1 cellular context compared by ENCODE assay signal in the genomic region with DNA sequence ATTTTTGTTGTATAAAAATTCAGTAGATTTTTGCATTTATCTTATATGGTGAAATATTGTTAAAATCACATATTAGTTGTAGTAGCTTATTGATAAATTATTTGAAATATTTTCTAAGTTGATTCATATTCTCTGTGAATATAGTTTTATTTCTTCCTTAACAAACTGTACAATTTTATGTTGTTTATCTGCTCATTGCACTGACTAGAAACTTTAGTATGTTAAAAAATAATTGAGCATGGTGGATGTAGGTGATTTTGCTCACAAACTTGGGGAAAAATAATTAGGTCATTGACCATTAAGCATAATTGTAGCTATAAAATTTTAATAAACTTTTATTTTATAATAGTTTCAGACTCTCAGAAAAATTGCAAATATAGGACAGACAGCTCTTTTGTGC.
TF ChIP-seq lines count a peak whose summit lies in the region.

No MANE protein-coding gene starts in this region.

TF ChIP-seq in K562, 482 proteins besides CTCF, POLR2A, EP300 and RAD21 (continued from another document):
- TF ChIP-seq NCOA2 (IDR thresholded peaks at IDR 0.05; ENCODE audit: partially characterized antibody in 2 of 2) (peak in 1 of 2 experiments; percentile 28), ZNF232 (CRISPR knock-in tag; IDR thresholded peaks at IDR 0.05) (no peak)
